Comparison of ENCODE assay signal across 9 cellular contexts in the genomic region with DNA sequence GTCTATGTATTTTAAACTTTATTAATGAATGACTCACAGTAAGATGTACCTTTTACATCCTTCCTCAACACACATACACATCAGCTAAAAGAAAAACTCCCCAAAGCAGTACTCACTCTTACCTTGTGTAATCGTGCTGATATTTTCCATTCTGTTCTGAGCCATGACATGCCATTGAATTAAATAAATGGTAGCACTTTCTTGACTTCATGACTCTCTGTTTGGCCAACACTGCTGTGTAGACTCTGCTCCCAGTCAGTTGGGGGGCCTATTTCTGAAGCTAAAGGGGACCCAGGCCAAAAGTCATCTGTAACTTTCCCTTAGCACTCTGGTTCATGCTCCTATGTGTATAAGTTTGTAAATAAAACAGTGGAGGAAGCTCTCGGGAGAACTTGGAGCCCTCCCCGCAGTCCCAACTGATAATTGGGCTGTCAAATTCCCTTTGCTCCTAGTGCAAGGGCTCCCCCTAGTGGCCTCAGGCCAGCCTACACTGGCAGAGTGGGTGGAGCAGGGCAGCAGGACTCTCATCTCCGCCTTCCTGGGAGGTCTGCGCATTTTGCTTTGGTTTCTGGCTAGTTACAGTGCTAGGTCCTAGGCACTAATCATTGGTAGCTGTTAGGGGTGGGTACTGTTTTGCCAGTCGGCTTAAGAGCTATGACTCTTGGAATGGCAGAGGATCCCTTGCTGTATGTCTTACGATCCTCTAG. TPM values are rescaled to one million over a fixed set of nuclear protein-coding genes. Genes with fewer than 3 reads are reported as not detected.
DNase-seq lines count a peak whose midpoint lies in the region; ATAC-seq and TF ChIP-seq lines count a peak whose summit lies in the region.
"Had no signal": no experiment of that assay in that cellular context is flagged by ENCODE, and none has a peak within 500 bp of the region (broad histone marks: within the 10 kb centered on the region; RNA-seq: fewer than 3 reads in every experiment).

No MANE protein-coding gene starts in this region.

- H3K27me3 ChIP-seq in HUES48 (ENCODE audit: control insufficient read depth, insufficient read depth, low read length), result no peaks in the 10 kb centered on the region
- H3K27me3 ChIP-seq in PC-9 (ENCODE audit: insufficient read depth, low read depth), result no peaks in the 10 kb centered on the region
- H3K27me3 ChIP-seq in neuronal stem cell (ENCODE audit: control insufficient read depth in 3 of 3, insufficient read depth in 3 of 3, low read depth in 1 of 3, low read length in 3 of 3), result peaks cover 0 to 8% (median 0%) of the 10 kb centered on the region in 3 experiments
- no peaks in the 10 kb centered on the region for H3K27me3 ChIP-seq in testis

- intact Hi-C loops in PC-9 (cut with micrococcal nuclease; ENCODE audit: unreplicated experiment), result loop anchor here (1.0 to 2.0 kb wide), 4 partner anchors 63 to 1536 kb away; no protein-coding TSS in a partner anchor
- intact Hi-C loops in testis (cut with DNase I; ENCODE audit: low total_unique reads), result no loop called here

- H3K27ac ChIP-seq in HUES48 (ENCODE audit: low read depth, low read length) (peak overlapping the region; percentile 50), PC-9 (no peak overlapping the region), neuronal stem cell (replicated peaks; ENCODE audit: low read length) (no peak overlapping the region), testis (no peak overlapping the region)

- H2BK120ac ChIP-seq in neuronal stem cell (ENCODE audit: low read depth, low read length), result no peak overlapping the region

- no peaks in the 10 kb centered on the region for H4K20me1 ChIP-seq in PC-9 (ENCODE audit: insufficient read depth)

- H3K4me3 Mint-ChIP-seq in activated T-cell treated with anti-CD3 and anti-CD28 coated beads, Interleukin-2, amount 50 U/mL, for 72 hours, result no peak overlapping the region

- no peak overlapping the region for H3K18ac ChIP-seq in neuronal stem cell (ENCODE audit: low read length)

- H3K9ac ChIP-seq in HUES48 (ENCODE audit: low read depth, low read length), result no peak overlapping the region
- H3K9ac ChIP-seq in neuronal stem cell (ENCODE audit: low read depth, low read length, poor library complexity), result no peak overlapping the region

- H2BK5ac ChIP-seq in neuronal stem cell (ENCODE audit: low read length), result no peak overlapping the region

- peak; percentile 91 for DNase-seq in DMS53 treated with DMSO at 0.1 percent for 48 hours (lab: John Stamatoyannopoulos, UW; ENCODE audit: unreplicated experiment)
- peak in 1 of 2 experiments; percentile 81 for DNase-seq in PC-9
- peak; percentile 72 to 83 for DNase-seq in activated T-cell treated with anti-CD3 and anti-CD28 coated beads, Interleukin-2, amount 50 U/mL, for 72 hours
- DNase-seq in fibroblast of pulmonary artery (ENCODE audit: low read depth), result peak; percentile 78
- peak; percentile 78 for DNase-seq in neuronal stem cell (ENCODE audit: low spot score)
- DNase-seq in testis, result peak; percentile 91

- no CpG with 5 or more reads among the region's 7 CpGs for WGBS in neuronal stem cell (ENCODE audit: extremely low coverage in 2 of 2, insufficient read length in 2 of 2, insufficient replicate concordance in 1 of 2), 2 donors
- 36% methylated on average over 7 of the region's 7 CpGs for WGBS in testis, 2 donors

- H3K9me3 Mint-ChIP-seq in activated T-cell treated with anti-CD3 and anti-CD28 coated beads, Interleukin-2, amount 50 U/mL, for 72 hours, result no peaks in the 10 kb centered on the region

- CTCF ChIA-PET in PC-9 (lab: Charles Lee), result interaction anchor here (0.5 to 1.6 kb wide), 2 partner anchors 111 to 1314 kb away, joined by 3 to 7 read pairs; no protein-coding TSS in a partner anchor

- no peak overlapping the region for H4K8ac ChIP-seq in neuronal stem cell (ENCODE audit: low read depth, low read length)

- no peak overlapping the region for H3K27ac Mint-ChIP-seq in activated T-cell treated with anti-CD3 and anti-CD28 coated beads, Interleukin-2, amount 50 U/mL, for 72 hours

- H3K79me1 ChIP-seq in neuronal stem cell (ENCODE audit: low read depth, low read length), result no peaks in the 10 kb centered on the region

- no peak overlapping the region for H3K14ac ChIP-seq in neuronal stem cell (ENCODE audit: low read length)

- no TSS peak for BruUV-seq in PC-9 (replicated peaks; lab: Mats Ljungman, UMichigan)

- H2BK12ac ChIP-seq in neuronal stem cell (ENCODE audit: low read length), result no peak overlapping the region

- H2BK15ac ChIP-seq in neuronal stem cell (ENCODE audit: low read length), result no peak overlapping the region

- peaks cover 12% of the 10 kb centered on the region for H3K4me1 Mint-ChIP-seq in activated T-cell treated with anti-CD3 and anti-CD28 coated beads, Interleukin-2, amount 50 U/mL, for 72 hours (ENCODE audit: low read depth)

- H3K4me3 ChIP-seq in HUES48 (ENCODE audit: low read depth, low read length), result no peak overlapping the region
- H3K4me3 ChIP-seq in PC-9, result no peak overlapping the region
- no peak overlapping the region for H3K4me3 ChIP-seq in fibroblast of pulmonary artery (replicated peaks; ENCODE audit: low read depth, low read length)
- no peak overlapping the region for H3K4me3 ChIP-seq in neuronal stem cell (ENCODE audit: low read length in 2 of 2)
- no peak overlapping the region for H3K4me3 ChIP-seq in testis

- H2AFZ ChIP-seq in PC-9, result no peak overlapping the region
- H2AFZ ChIP-seq in neuronal stem cell (ENCODE audit: low read length), result no peak overlapping the region

- H3K9me3 ChIP-seq in HUES48 (ENCODE audit: control insufficient read depth, insufficient read depth, low read length), result no peaks in the 10 kb centered on the region
- H3K9me3 ChIP-seq in PC-9 (ENCODE audit: insufficient read depth, low read depth), result no peaks in the 10 kb centered on the region; the same call in 1 of the 2 replicates
- H3K9me3 ChIP-seq in neuronal stem cell (replicated peaks in 1 of 2; ENCODE audit: control insufficient read depth in 2 of 2, insufficient read depth in 1 of 2, low read depth in 1 of 2, low read length in 2 of 2), result no peaks in the 10 kb centered on the region
- H3K9me3 ChIP-seq in testis, result no peaks in the 10 kb centered on the region

- no peak overlapping the region for H2AK5ac ChIP-seq in neuronal stem cell (ENCODE audit: low read depth, low read length)

- no peaks in the 10 kb centered on the region for H3K9me2 ChIP-seq in PC-9 (ENCODE audit: insufficient read depth)

- TF ChIP-seq POLR2A in testis (IDR thresholded peaks at IDR 0.05), result no peak

- TF ChIP-seq CTCF in PC-9 (conservative IDR thresholded peaks at IDR 0.05) (peak; percentile 96), fibroblast of pulmonary artery (IDR thresholded peaks at IDR 0.05; ENCODE audit: low read length, missing control alignments) (peak; percentile 99), testis (IDR thresholded peaks at IDR 0.05) (peak; percentile 69 to 92 (median 81))

- peak; percentile 72 for ATAC-seq in GM21528 (IDR thresholded peaks at IDR 0.05; ENCODE audit: low FRiP score, unreplicated experiment)
- peak; percentile 58 to 66 for ATAC-seq in activated T-cell treated with anti-CD3 and anti-CD28 coated beads, Interleukin-2, amount 50 U/mL, for 72 hours (replicated peaks in 1 of 2)

- H3K79me2 ChIP-seq in PC-9 (ENCODE audit: low read depth), result no peaks in the 10 kb centered on the region

- H3K36me3 Mint-ChIP-seq in activated T-cell treated with anti-CD3 and anti-CD28 coated beads, Interleukin-2, amount 50 U/mL, for 72 hours (ENCODE audit: insufficient read depth in 2 of 2), result no peaks in the 10 kb centered on the region

- H3K4me2 ChIP-seq in PC-9, result 0 out of 2 replicates have a peak overlapping the region, but pooled peaks have one; percentile 12
- H3K4me2 ChIP-seq in neuronal stem cell (ENCODE audit: insufficient read depth, low read length, poor library complexity, severe bottlenecking), result no peak overlapping the region

- no peak overlapping the region for H3K23ac ChIP-seq in neuronal stem cell (ENCODE audit: low read depth, low read length, poor library complexity)

- H4K91ac ChIP-seq in neuronal stem cell (ENCODE audit: low read depth, low read length, poor library complexity), result no peak overlapping the region

- H3K4ac ChIP-seq in neuronal stem cell (ENCODE audit: low read length), result no peak overlapping the region

- H3F3A ChIP-seq in PC-9 (ENCODE audit: insufficient read depth, low read depth), result no peaks in the 10 kb centered on the region

- POLR2A ChIA-PET in PC-9 (lab: Charles Lee; ENCODE audit: unreplicated experiment), result no interaction called here

- H3K4me1 ChIP-seq in HUES48 (ENCODE audit: control insufficient read depth, insufficient read depth, low read length) (peaks cover 24% of the 10 kb centered on the region), PC-9 (replicated peaks; ENCODE audit: insufficient read depth) (peaks cover 12% of the 10 kb centered on the region; the same call in 1 of the 2 replicates), neuronal stem cell (ENCODE audit: control insufficient read depth in 2 of 2, insufficient read depth in 1 of 2, low read depth in 1 of 2, low read length in 2 of 2) (peaks cover 3 to 18% of the 10 kb centered on the region in 2 donors), testis (peaks cover 12% of the 10 kb centered on the region)

- no peaks in the 10 kb centered on the region for H3K36me3 ChIP-seq in HUES48 (ENCODE audit: control insufficient read depth, insufficient read depth, low read length)
- no peaks in the 10 kb centered on the region for H3K36me3 ChIP-seq in PC-9 (ENCODE audit: low read depth)
- no peaks in the 10 kb centered on the region for H3K36me3 ChIP-seq in neuronal stem cell (replicated peaks in 1 of 2; ENCODE audit: control insufficient read depth in 2 of 2, insufficient read depth in 2 of 2, low read length in 2 of 2)
- no peaks in the 10 kb centered on the region for H3K36me3 ChIP-seq in testis (ENCODE audit: low read depth, missing control alignments)

- H3K27me3 Mint-ChIP-seq in activated T-cell treated with anti-CD3 and anti-CD28 coated beads, Interleukin-2, amount 50 U/mL, for 72 hours (ENCODE audit: low read depth), result peaks cover 9% of the 10 kb centered on the region

RNA-seq across cellular contexts. Expression of gene FYB2, which starts 1.7 kb away (rescaled TPM):
- total RNA-seq in PC-9 (2021), result not detected in 2 replicates
- total RNA-seq in activated T-cell treated with anti-CD3 and anti-CD28 coated beads, Interleukin-2, amount 50 U/mL, for 72 hours, result not detected
- 0.59 TPM for polyA plus RNA-seq in neuronal stem cell (2013, experiment 1 of 2)
- 0.60 TPM for polyA plus RNA-seq in neuronal stem cell (2013, experiment 2 of 2)
- total RNA-seq in testis, result 1 to 10 TPM; 1.9 to 2.0 TPM
- polyA plus RNA-seq in testis (ENCODE audit: insufficient read depth, low read depth, low replicate concordance), result 4.2 TPM
- total RNA-seq: glomerular endothelial cell had no signal

RNA-seq across cellular contexts. Expression of gene C8A, which starts 33.7 kb away (rescaled TPM):
- total RNA-seq in PC-9 (2021) (not detected in 2 replicates), testis (not detected)
- total RNA-seq in activated T-cell treated with anti-CD3 and anti-CD28 coated beads, Interleukin-2, amount 50 U/mL, for 72 hours, result not detected
- polyA plus RNA-seq in neuronal stem cell (2013, experiment 1 of 2), result not detected
- not detected for polyA plus RNA-seq in neuronal stem cell (2013, experiment 2 of 2)
- not detected for polyA plus RNA-seq in testis (ENCODE audit: insufficient read depth, low read depth, low replicate concordance)
- total RNA-seq: glomerular endothelial cell had no signal
